ENCODE assay signal across 1 cellular context in genomic region chr16:11992594-11993524, GRCh38.
TF ChIP-seq lines count a peak whose summit lies in the region.

No MANE protein-coding gene starts in this region.

TF ChIP-seq in SK-N-SH, 30 proteins besides CTCF, POLR2A, EP300 and RAD21:
- TF ChIP-seq IRF3 (IDR thresholded peaks at IDR 0.05; ENCODE audit: low read depth, low read length) (no peak), GATA2 (CRISPR knock-in tag; IDR thresholded peaks at IDR 0.05) (no peak), USF2 (IDR thresholded peaks at IDR 0.05; ENCODE audit: borderline replicate concordance, low read depth, low read length) (no peak), TCF12 (IDR thresholded peaks at IDR 0.05) (no peak), SIN3A (IDR thresholded peaks at IDR 0.05; ENCODE audit: borderline replicate concordance, low read depth, low read length) (no peak), MXI1 (IDR thresholded peaks at IDR 0.05; ENCODE audit: low read depth, low read length) (no peak), SMC3 (IDR thresholded peaks at IDR 0.05; ENCODE audit: low read depth, low read length) (no peak), TAF1 (IDR thresholded peaks at IDR 0.05; ENCODE audit: borderline replicate concordance, low read depth, low read length) (no peak)
- TF ChIP-seq, protein P1, sequence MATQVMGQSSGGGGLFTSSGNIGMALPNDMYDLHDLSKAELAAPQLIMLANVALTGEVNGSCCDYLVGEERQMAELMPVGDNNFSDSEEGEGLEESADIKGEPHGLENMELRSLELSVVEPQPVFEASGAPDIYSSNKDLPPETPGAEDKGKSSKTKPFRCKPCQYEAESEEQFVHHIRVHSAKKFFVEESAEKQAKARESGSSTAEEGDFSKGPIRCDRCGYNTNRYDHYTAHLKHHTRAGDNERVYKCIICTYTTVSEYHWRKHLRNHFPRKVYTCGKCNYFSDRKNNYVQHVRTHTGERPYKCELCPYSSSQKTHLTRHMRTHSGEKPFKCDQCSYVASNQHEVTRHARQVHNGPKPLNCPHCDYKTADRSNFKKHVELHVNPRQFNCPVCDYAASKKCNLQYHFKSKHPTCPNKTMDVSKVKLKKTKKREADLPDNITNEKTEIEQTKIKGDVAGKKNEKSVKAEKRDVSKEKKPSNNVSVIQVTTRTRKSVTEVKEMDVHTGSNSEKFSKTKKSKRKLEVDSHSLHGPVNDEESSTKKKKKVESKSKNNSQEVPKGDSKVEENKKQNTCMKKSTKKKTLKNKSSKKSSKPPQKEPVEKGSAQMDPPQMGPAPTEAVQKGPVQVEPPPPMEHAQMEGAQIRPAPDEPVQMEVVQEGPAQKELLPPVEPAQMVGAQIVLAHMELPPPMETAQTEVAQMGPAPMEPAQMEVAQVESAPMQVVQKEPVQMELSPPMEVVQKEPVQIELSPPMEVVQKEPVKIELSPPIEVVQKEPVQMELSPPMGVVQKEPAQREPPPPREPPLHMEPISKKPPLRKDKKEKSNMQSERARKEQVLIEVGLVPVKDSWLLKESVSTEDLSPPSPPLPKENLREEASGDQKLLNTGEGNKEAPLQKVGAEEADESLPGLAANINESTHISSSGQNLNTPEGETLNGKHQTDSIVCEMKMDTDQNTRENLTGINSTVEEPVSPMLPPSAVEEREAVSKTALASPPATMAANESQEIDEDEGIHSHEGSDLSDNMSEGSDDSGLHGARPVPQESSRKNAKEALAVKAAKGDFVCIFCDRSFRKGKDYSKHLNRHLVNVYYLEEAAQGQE (IDR thresholded peaks at IDR 0.05; ENCODE audit: low read depth, low read length), result no peak
